Comparison of ENCODE assay signal across 9 cellular contexts in genomic region chr11:61071208-61071681, GRCh38.
DNase-seq lines count a peak whose midpoint lies in the region; ATAC-seq lines count a peak whose summit lies in the region.
"Had no signal": no experiment of that assay in that cellular context is flagged by ENCODE, and none has a peak within 500 bp of the region (broad histone marks: within the 10 kb centered on the region; RNA-seq: fewer than 3 reads in every experiment).

No MANE protein-coding gene starts in this region.

- H3K27ac Mint-ChIP-seq in T-helper 2 cell treated with Interferon-gamma antibody and Interleukin-4, amounts not matched to agents 5 μg/mL and 100 μg/mL, for 36 hours, result peak overlapping the region; percentile 94

- peaks cover 41% of the 10 kb centered on the region for H3K36me3 Mint-ChIP-seq in T-helper 2 cell treated with Interferon-gamma antibody and Interleukin-4, amounts not matched to agents 5 μg/mL and 100 μg/mL, for 36 hours (ENCODE audit: low read depth)

- peak overlapping the region; percentile 74 for H3K4me3 Mint-ChIP-seq in T-helper 2 cell treated with Interferon-gamma antibody and Interleukin-4, amounts not matched to agents 5 μg/mL and 100 μg/mL, for 36 hours

- DNase-seq in T-helper 2 cell treated with Interferon-gamma antibody and Interleukin-4, amounts not matched to agents 5 μg/mL and 100 μg/mL, for 36 hours (ENCODE audit: low spot score), result peak; percentile 67
- DNase-seq in germinal center (ENCODE audit: low spot score), result peak; percentile 66
- DNase-seq in globus pallidus (ENCODE audit: low spot score), result no peak
- DNase-seq in cerebellar cortex (ENCODE audit: low spot score), result no peak
- DNase-seq in HuH-7 (ENCODE audit: low spot score), result no peak
- no peak for DNase-seq in GOT3 (lab: John Stamatoyannopoulos, UW)

- no peaks in the 10 kb centered on the region for H3K9me3 Mint-ChIP-seq in T-helper 2 cell treated with Interferon-gamma antibody and Interleukin-4, amounts not matched to agents 5 μg/mL and 100 μg/mL, for 36 hours

- ATAC-seq in GM18498 (IDR thresholded peaks at IDR 0.05; ENCODE audit: unreplicated experiment) (peak; percentile 72), HG02623 (IDR thresholded peaks at IDR 0.05; ENCODE audit: unreplicated experiment) (peak; percentile 63)
- ATAC-seq: HCT116 had no signal

- H3K27me3 Mint-ChIP-seq in T-helper 2 cell treated with Interferon-gamma antibody and Interleukin-4, amounts not matched to agents 5 μg/mL and 100 μg/mL, for 36 hours (ENCODE audit: low read depth), result no peaks in the 10 kb centered on the region

- peaks cover 79% of the 10 kb centered on the region for H3K4me1 Mint-ChIP-seq in T-helper 2 cell treated with Interferon-gamma antibody and Interleukin-4, amounts not matched to agents 5 μg/mL and 100 μg/mL, for 36 hours (ENCODE audit: low read depth)

Comparison
In these comparisons a context has a peak if more than half of its experiments do, and no peak if none do; other contexts are left out.
1. DNase-seq: peak in T-helper 2 cell treated with Interferon-gamma antibody and Interleukin-4, amounts not matched to agents 5 μg/mL and 100 μg/mL, for 36 hours (single experiment) and germinal center (single experiment); none in globus pallidus (single experiment), cerebellar cortex (single experiment), HuH-7 (single experiment) and GOT3 (single experiment).